In genomic region chr5:176195084-176195413, GRCh38 we compare ENCODE assay signal across 8 cellular contexts. TPM values are rescaled to one million over a fixed set of nuclear protein-coding genes. Genes with fewer than 3 reads are reported as not detected.
A peak's percentile ranks its signal among the peaks of the same experiment; 100 is the strongest.
DNase-seq lines count a peak whose midpoint lies in the region; ATAC-seq, FAIRE-seq and TF ChIP-seq lines count a peak whose summit lies in the region.
"Not testable (repeated sequence)": the region's sequence is repeated elsewhere in the genome, so short reads cannot be mapped to it uniquely, and the experiment has no call there.

No MANE protein-coding gene starts in this region.

- in situ Hi-C loops in HepG2 (cut with HindIII; ENCODE audit: extremely low pct_ligation_motif_present, low pct_unique_long_range_greater_than_20kb), result not testable (repeated sequence)

- H2BK15ac ChIP-seq in H1 (ENCODE audit: low read length), result not testable (repeated sequence)

- not testable (repeated sequence) for H3K4ac ChIP-seq in H1 (replicated peaks; ENCODE audit: insufficient read length, low read depth, low read length)

- not testable (repeated sequence) for H3K79me2 ChIP-seq in GM23338 (replicated peaks; ENCODE audit: insufficient read depth); OCI-LY3 (ENCODE audit: low read length); H1 (ENCODE audit: control insufficient read depth in 1 of 2, insufficient read depth in 2 of 2, low read length in 2 of 2); HepG2 (ENCODE audit: insufficient read depth, low read length)

- H4K20me1 ChIP-seq in GM23338 (replicated peaks; ENCODE audit: insufficient read depth); OCI-LY3 (ENCODE audit: insufficient read depth, low read length); H1 (replicated peaks in 1 of 2; ENCODE audit: control insufficient read depth in 1 of 2, insufficient read depth in 2 of 2, low read length in 2 of 2); HepG2 (ENCODE audit: insufficient read depth, low read length): not testable (repeated sequence)

- not testable (repeated sequence) for H3K79me1 ChIP-seq in H1 (ENCODE audit: low read depth, low read length)

- not testable (repeated sequence) for H2AFZ ChIP-seq in GM23338; OCI-LY3 (ENCODE audit: low read depth, low read length); H1 (ENCODE audit: low read length); HepG2 (ENCODE audit: low read length)

- H4K91ac ChIP-seq in H1 (replicated peaks; ENCODE audit: insufficient read length, low read length), result not testable (repeated sequence)

- H3K23ac ChIP-seq in H1 (ENCODE audit: insufficient read length), result not testable (repeated sequence)

- H2BK20ac ChIP-seq in H1 (ENCODE audit: low read length), result not testable (repeated sequence)

- not testable (repeated sequence) for H3K9ac ChIP-seq in OCI-LY3 (ENCODE audit: low read length); H1 (replicated peaks in 1 of 4; ENCODE audit: extremely low read depth in 1 of 4, low read depth in 3 of 4, low read length in 3 of 4); HepG2 (ENCODE audit: insufficient read depth, low read depth, low read length)

- not testable (repeated sequence) for TF ChIP-seq EP300 in H1 (IDR thresholded peaks at IDR 0.05; ENCODE audit: borderline replicate concordance in 1 of 2, low read depth in 2 of 2, low read length in 2 of 2); HepG2 (IDR thresholded peaks at IDR 0.05; ENCODE audit: low read depth in 2 of 2, low read length in 2 of 2); HepG2 (CRISPR knock-in tag; IDR thresholded peaks at IDR 0.05; ENCODE audit: borderline replicate concordance)

- ATAC-seq in CD8-positive, alpha-beta T cell, result peak; percentile 18
- ATAC-seq in GM23338, result peak; percentile 2
- ATAC-seq in T-helper 17 cell; activated T-cell treated with anti-CD3 and anti-CD28 coated beads, Interleukin-2, amount 50 U/mL, for 72 hours (replicated peaks in 1 of 2): not testable (repeated sequence)
- ATAC-seq in HepG2, result peak; percentile 3; the same call in 1 of the 3 replicates

- H3K23me2 ChIP-seq in H1 (ENCODE audit: low read depth, low read length), result not testable (repeated sequence)

- DNase-seq in CD8-positive, alpha-beta T cell; GM23338 (ENCODE audit: low spot score); T-helper 17 cell; activated T-cell treated with anti-CD3 and anti-CD28 coated beads, Interleukin-2, amount 50 U/mL, for 72 hours; HepG2 (ENCODE audit: low spot score): not testable (repeated sequence)
- DNase-seq in H1 (ENCODE audit: low read depth in 1 of 2, low spot score in 2 of 2), result peak in 1 of 2 experiments; percentile 55

- H2BK120ac ChIP-seq in H1 (replicated peaks; ENCODE audit: low read depth, low read length), result not testable (repeated sequence)

- not testable (repeated sequence) for H4K8ac ChIP-seq in H1 (ENCODE audit: extremely low read depth, insufficient read depth, low read length)

- not testable (repeated sequence) for H3F3A ChIP-seq in GM23338 (replicated peaks; ENCODE audit: low read depth)

- H3K27me3 ChIP-seq in CD8-positive, alpha-beta T cell (ENCODE audit: insufficient read depth, low read length); OCI-LY3 (ENCODE audit: low read depth, low read length); HepG2 (ENCODE audit: control insufficient read depth in 1 of 2, insufficient read depth in 2 of 2, low read length in 2 of 2): not testable (repeated sequence)
- H3K27me3 ChIP-seq in GM23338 (ENCODE audit: insufficient read depth) (peaks cover 59% of the 10 kb centered on the region), H1 (replicated peaks in 1 of 4; ENCODE audit: control insufficient read depth in 3 of 4, extremely low read depth in 1 of 4, insufficient read depth in 3 of 4, low read length in 3 of 4) (peaks cover 4 to 49% (median 20%) of the 10 kb centered on the region in 4 experiments)

- not testable (repeated sequence) for TF ChIP-seq POLR2A in H1 (IDR thresholded peaks at IDR 0.05; ENCODE audit: control extremely low read depth in 1 of 2, low read depth in 2 of 2, low read length in 2 of 2); HepG2 (IDR thresholded peaks at IDR 0.05; ENCODE audit: insufficient read depth in 1 of 2, low read depth in 2 of 2, low read length in 2 of 2)

- not testable (repeated sequence) for FAIRE-seq in H1 (lab: Jason Lieb, UNC); HepG2 (lab: Jason Lieb, UNC)

- H3K27ac ChIP-seq in CD8-positive, alpha-beta T cell (ENCODE audit: low read depth, low read length); GM23338 (ENCODE audit: low read depth); OCI-LY3 (ENCODE audit: low read length); H1 (ENCODE audit: low read depth, low read length); HepG2 (ENCODE audit: extremely low read length, insufficient read depth, low read length): not testable (repeated sequence)

- not testable (repeated sequence) for H3K36me3 ChIP-seq in CD8-positive, alpha-beta T cell (ENCODE audit: insufficient read depth, low read length); GM23338 (ENCODE audit: insufficient read depth); OCI-LY3 (replicated peaks; ENCODE audit: low read depth, low read length); H1 (ENCODE audit: control insufficient read depth in 2 of 4, insufficient read depth in 4 of 4, low read length in 3 of 4); HepG2 (replicated peaks in 1 of 2; ENCODE audit: control insufficient read depth in 1 of 2, insufficient read depth in 2 of 2, low read length in 2 of 2)

- CTCF ChIA-PET in CD8-positive, alpha-beta T cell (lab: Charles Lee); H1 (lab: Charles Lee; ENCODE audit: partially characterized antibody); HepG2 (lab: Yijun Ruan, JAX; ENCODE audit: low intra/inter-chr PET ratio, low total read pairs): not testable (repeated sequence)

- not testable (repeated sequence) for H3K56ac ChIP-seq in H1 (replicated peaks; ENCODE audit: insufficient read length, low read depth, low read length)

- peaks cover 17% of the 10 kb centered on the region for H3K27me3 Mint-ChIP-seq in CD8-positive, alpha-beta T cell (ENCODE audit: low read depth)
- peaks cover 47% of the 10 kb centered on the region for H3K27me3 Mint-ChIP-seq in GM23338 (ENCODE audit: insufficient read depth, low read depth, poor library complexity)
- peaks cover 17% of the 10 kb centered on the region for H3K27me3 Mint-ChIP-seq in T-helper 17 cell
- H3K27me3 Mint-ChIP-seq in activated T-cell treated with anti-CD3 and anti-CD28 coated beads, Interleukin-2, amount 50 U/mL, for 72 hours (ENCODE audit: low read depth), result peaks cover 19% of the 10 kb centered on the region
- H3K27me3 Mint-ChIP-seq in nephron (ENCODE audit: low read depth), result peaks cover 55% of the 10 kb centered on the region

- not testable (repeated sequence) for H3K18ac ChIP-seq in H1 (ENCODE audit: extremely low read depth, low read length)

- POLR2A ChIA-PET in CD8-positive, alpha-beta T cell (lab: Charles Lee); H1 (lab: Charles Lee; ENCODE audit: partially characterized antibody); HepG2 (lab: Yijun Ruan, JAX): not testable (repeated sequence)

- not testable (repeated sequence) for H3K9me3 Mint-ChIP-seq in CD8-positive, alpha-beta T cell; GM23338; activated T-cell treated with anti-CD3 and anti-CD28 coated beads, Interleukin-2, amount 50 U/mL, for 72 hours; nephron

- TF ChIP-seq CTCF in CD8-positive, alpha-beta T cell (IDR thresholded peaks at IDR 0.05); GM23338 (conservative IDR thresholded peaks at IDR 0.05; ENCODE audit: low read depth in 2 of 2); OCI-LY3 (IDR thresholded peaks at IDR 0.05; ENCODE audit: low read depth, low read length); H1 (IDR thresholded peaks at IDR 0.05; ENCODE audit: control extremely low read depth in 1 of 3, insufficient read depth in 1 of 3, low read depth in 1 of 3, low read length in 3 of 3); HepG2 (CRISPR knock-in tag; IDR thresholded peaks at IDR 0.05); nephron (IDR thresholded peaks at IDR 0.05; ENCODE audit: unreplicated experiment in 3 of 3): not testable (repeated sequence)

- not testable (repeated sequence) for H2AK5ac ChIP-seq in H1 (ENCODE audit: low read depth, low read length)

- H3K4me1 ChIP-seq in CD8-positive, alpha-beta T cell (ENCODE audit: insufficient read depth, low read length); GM23338 (ENCODE audit: insufficient read depth); H1 (replicated peaks in 1 of 4; ENCODE audit: control insufficient read depth in 3 of 4, insufficient read depth in 4 of 4, low read length in 3 of 4); HepG2 (ENCODE audit: insufficient read depth, low read length): not testable (repeated sequence)
- peaks cover 13% of the 10 kb centered on the region for H3K4me1 ChIP-seq in OCI-LY3 (ENCODE audit: low read length)

- not testable (repeated sequence) for H3K4me1 Mint-ChIP-seq in CD8-positive, alpha-beta T cell (ENCODE audit: low read depth); activated T-cell treated with anti-CD3 and anti-CD28 coated beads, Interleukin-2, amount 50 U/mL, for 72 hours (ENCODE audit: low read depth); nephron
- H3K4me1 Mint-ChIP-seq in GM23338 (peaks cover 14% of the 10 kb centered on the region; the same call in 2 of the 3 replicates), T-helper 17 cell (peaks cover 19% of the 10 kb centered on the region)

- H3K9me2 ChIP-seq in GM23338 (ENCODE audit: insufficient read depth), result not testable (repeated sequence)

- not testable (repeated sequence) for H2BK5ac ChIP-seq in H1 (ENCODE audit: low read depth, low read length)

- not testable (repeated sequence) for BruUV-seq in HepG2 (replicated peaks; lab: Mats Ljungman, UMichigan)

- H3K4me2 ChIP-seq in GM23338 (peak overlapping the region; percentile 55; the same call in 1 of the 2 replicates), OCI-LY3 (ENCODE audit: low read length) (peak overlapping the region; percentile 36; the same call in 1 of the 2 replicates), H1 (ENCODE audit: insufficient read depth in 1 of 2, low read depth in 2 of 2, low read length in 2 of 2) (peak overlapping the region; percentile 31 to 53; a peak in 3 of 4 replicates)
- not testable (repeated sequence) for H3K4me2 ChIP-seq in HepG2 (ENCODE audit: low read depth, low read length)

- TF ChIP-seq RAD21 in H1 (IDR thresholded peaks at IDR 0.05 in 1 of 2, conservative IDR thresholded peaks at IDR 0.05 in 1 of 2; ENCODE audit: low read depth in 2 of 2, low read length in 2 of 2); HepG2 (CRISPR knock-in tag; IDR thresholded peaks at IDR 0.05): not testable (repeated sequence)

- H3K27ac Mint-ChIP-seq in CD8-positive, alpha-beta T cell; GM23338; T-helper 17 cell; activated T-cell treated with anti-CD3 and anti-CD28 coated beads, Interleukin-2, amount 50 U/mL, for 72 hours; nephron: not testable (repeated sequence)

- not testable (repeated sequence) for H2BK12ac ChIP-seq in H1 (ENCODE audit: low read depth, low read length)

- not testable (repeated sequence) for H3K9me3 ChIP-seq in CD8-positive, alpha-beta T cell (ENCODE audit: low read length); OCI-LY3 (ENCODE audit: insufficient read depth, low read length); T-helper 17 cell (ENCODE audit: control insufficient read depth, low read length, poor library complexity, severe bottlenecking); H1 (ENCODE audit: insufficient read depth in 2 of 2, low read depth in 1 of 2, low read length in 1 of 2); HepG2 (ENCODE audit: low read length)

- not testable (repeated sequence) for H4K5ac ChIP-seq in H1 (ENCODE audit: insufficient read length, low read depth, low read length)

- intact Hi-C loops in CD8-positive, alpha-beta T cell (cut with DNase I, micrococcal nuclease); HepG2 (cut with micrococcal nuclease; ENCODE audit: unreplicated experiment): not testable (repeated sequence)

- not testable (repeated sequence) for H3K4me3 Mint-ChIP-seq in CD8-positive, alpha-beta T cell
- H3K4me3 Mint-ChIP-seq in GM23338, result peak overlapping the region; percentile 43
- peak overlapping the region; percentile 85 for H3K4me3 Mint-ChIP-seq in T-helper 17 cell
- peak overlapping the region; percentile 52 to 54 for H3K4me3 Mint-ChIP-seq in activated T-cell treated with anti-CD3 and anti-CD28 coated beads, Interleukin-2, amount 50 U/mL, for 72 hours
- H3K4me3 Mint-ChIP-seq in nephron, result peak overlapping the region in 2 of 3 experiments; percentile 31 to 35

- not testable (repeated sequence) for H3K36me3 Mint-ChIP-seq in CD8-positive, alpha-beta T cell; GM23338 (ENCODE audit: low read depth); T-helper 17 cell (ENCODE audit: low read depth); activated T-cell treated with anti-CD3 and anti-CD28 coated beads, Interleukin-2, amount 50 U/mL, for 72 hours (ENCODE audit: insufficient read depth in 2 of 2); nephron (ENCODE audit: low read depth)

- WGBS in H1 (ENCODE audit: extremely low coverage in 1 of 2, insufficient coverage in 1 of 2, insufficient read length in 1 of 2, insufficient replicate concordance in 2 of 2, low coverage in 1 of 2, low lambda C conversion rate in 2 of 2, missing lambda C conversion rate in 1 of 2), 2 experiments, result 12% methylated on average over 5 of the region's 6 CpGs; no CpG with 5 or more reads in 1 of the 2 experiments
- WGBS in HepG2 (ENCODE audit: low lambda C conversion rate), result 54% methylated on average over 3 of the region's 6 CpGs

- not testable (repeated sequence) for H3K4me3 ChIP-seq in CD8-positive, alpha-beta T cell (ENCODE audit: low read depth, low read length); OCI-LY3 (ENCODE audit: low read length); H1 (ENCODE audit: extremely low read depth in 1 of 4, insufficient read depth in 2 of 4, low read depth in 3 of 4, low read length in 4 of 4); HepG2 (replicated peaks in 1 of 3; ENCODE audit: insufficient read depth in 1 of 3, low read depth in 2 of 3, low read length in 3 of 3)
- peak overlapping the region; percentile 35; the same call in 1 of the 2 replicates for H3K4me3 ChIP-seq in GM23338

- not testable (repeated sequence) for H3K14ac ChIP-seq in H1 (ENCODE audit: insufficient read length)

RNA-seq across cellular contexts. Expression of gene SIMC1, which starts 43.2 kb away (rescaled TPM):
- total RNA-seq in CD8-positive, alpha-beta T cell, result 10 to 100 TPM; 18.3 to 18.5 TPM
- 8.2 and 14.6 TPM in 2 replicates for total RNA-seq in GM23338 (2014; rRNA removed; shearing (Covaris generic))
- polyA plus RNA-seq in GM23338 (2016; fragmentation: Nextera tagmentation; extraction: Ambion mirVana) (8.6 and 9.4 TPM in 2 replicates), H1 (2011; rRNA removed) (11.3 and 12.3 TPM in 2 replicates), HepG2 (2011; rRNA removed) (5.3 and 5.4 TPM in 2 replicates)
- total RNA-seq in T-helper 17 cell (10 to 100 TPM; 21.9 to 22.6 TPM), HepG2 (2016; rRNA removed; fragmentation: Illumina TruSeq; extraction: Trizol) (6.8 and 7.7 TPM in 2 replicates)
- total RNA-seq in activated T-cell treated with anti-CD3 and anti-CD28 coated beads, Interleukin-2, amount 50 U/mL, for 72 hours, result 10 to 100 TPM; 23.2 to 25.5 TPM
- 16.6 and 21.2 TPM in 2 replicates for total RNA-seq in H1 (2021; fragmentation: NEBNext Ultra II Directional; extraction: Animal tissue kit (Norgen Biotek cat#: 25700))
- 8.2 TPM for polyA plus RNA-seq in H1 (2011; cell fraction: cytosol; rRNA removed)
- polyA plus RNA-seq in H1 (2011; cell fraction: nucleus; rRNA removed), result 16.6 TPM
- polyA plus RNA-seq in H1 (2012, experiment 1 of 2), result 12.7 to 16.1 TPM (median 12.9 TPM) in 4 replicates
- polyA plus RNA-seq in H1 (2012, experiment 2 of 2), result 4.4 TPM
- polyA plus RNA-seq in H1 (2013, experiment 1 of 2), result 10.2 TPM
- polyA plus RNA-seq in H1 (2013, experiment 2 of 2), result 10.0 TPM
- polyA minus RNA-seq in H1 (2011; rRNA and poly(A)+ RNA removed), result 27.2 and 29.8 TPM in 2 replicates
- polyA minus RNA-seq in H1 (2011; cell fraction: cytosol; rRNA and poly(A)+ RNA removed), result 9.6 TPM
- polyA minus RNA-seq in H1 (2011; cell fraction: nucleus; rRNA and poly(A)+ RNA removed), result 34.2 TPM
- 4.6 and 5.9 TPM in 2 replicates for total RNA-seq in HepG2 (2016; cell fraction: cytosol; rRNA removed; fragmentation: Illumina TruSeq; extraction: Trizol; ENCODE audit: low read depth)
- 6.7 and 7.6 TPM in 2 replicates for total RNA-seq in HepG2 (2016; cell fraction: insoluble cytoplasmic fraction; rRNA removed; fragmentation: Illumina TruSeq; extraction: Trizol)
- 9.4 and 10.6 TPM in 2 replicates for total RNA-seq in HepG2 (2016; cell fraction: membrane; rRNA removed; fragmentation: Illumina TruSeq; extraction: Trizol)
- total RNA-seq in HepG2 (2016; cell fraction: nucleus; rRNA removed; fragmentation: Illumina TruSeq; extraction: Trizol), result 7.5 and 9.0 TPM in 2 replicates
- 3.8 and 5.1 TPM in 2 replicates for polyA plus RNA-seq in HepG2 (2011; cell fraction: cytosol; rRNA removed)
- 9.7 and 10.1 TPM in 2 replicates for polyA plus RNA-seq in HepG2 (2011; cell fraction: nucleus; rRNA removed)
- 9.2 and 9.7 TPM in 2 replicates for polyA plus RNA-seq in HepG2 (2012)
- 3.7 and 3.8 TPM in 2 replicates for polyA plus RNA-seq in HepG2 (2016; cell fraction: cytosol; fragmentation: Illumina TruSeq; extraction: Trizol; ENCODE audit: low read depth)
- polyA plus RNA-seq in HepG2 (2016; cell fraction: insoluble cytoplasmic fraction; fragmentation: Illumina TruSeq; extraction: Trizol; ENCODE audit: low read depth), result 12.1 and 14.7 TPM in 2 replicates
- 8.2 and 10.3 TPM in 2 replicates for polyA plus RNA-seq in HepG2 (2016; cell fraction: membrane; fragmentation: Illumina TruSeq; extraction: Trizol; ENCODE audit: low read depth)
- polyA plus RNA-seq in HepG2 (2016; cell fraction: nucleus; fragmentation: Illumina TruSeq; extraction: Trizol; ENCODE audit: insufficient read depth, low read depth), result 12.7 and 15.4 TPM in 2 replicates
- polyA minus RNA-seq in HepG2 (2011; rRNA and poly(A)+ RNA removed; ENCODE audit: low replicate concordance), result 6.7 and 8.7 TPM in 2 replicates
- 5.5 and 7.4 TPM in 2 replicates for polyA minus RNA-seq in HepG2 (2011; cell fraction: cytosol; rRNA and poly(A)+ RNA removed)
- polyA minus RNA-seq in HepG2 (2011; cell fraction: nucleus; rRNA and poly(A)+ RNA removed), result 12.1 and 14.9 TPM in 2 replicates
